ENCODE assay signal across 25 cellular contexts in genomic region chr3:170437696-170438407, GRCh38. TPM values are rescaled to one million over a fixed set of nuclear protein-coding genes. Genes with fewer than 3 reads are reported as not detected.
DNase-seq lines count a peak whose midpoint lies in the region; ATAC-seq, FAIRE-seq and TF ChIP-seq lines count a peak whose summit lies in the region.
"Had no signal": no experiment of that assay in that cellular context is flagged by ENCODE, and none has a peak within 500 bp of the region (broad histone marks: within the 10 kb centered on the region; RNA-seq: fewer than 3 reads in every experiment).

No MANE protein-coding gene starts in this region.

- H2AK5ac ChIP-seq in IMR-90 (ENCODE audit: low read depth, low read length): no peak overlapping the region
- H2AK5ac ChIP-seq in H1 (ENCODE audit: low read depth, low read length): no peak overlapping the region

- POLR2A ChIA-PET in IMR-90 (lab: Charles Lee; ENCODE audit: unreplicated experiment) (no interaction called here), H1 (lab: Charles Lee; ENCODE audit: partially characterized antibody) (no interaction called here)

- H4K8ac ChIP-seq in IMR-90 (ENCODE audit: low read depth in 2 of 2, low read length in 2 of 2) (no peak overlapping the region; a peak in 1 of 4 replicates), H1 (ENCODE audit: extremely low read depth, insufficient read depth, low read length) (no peak overlapping the region)

- CTCF ChIA-PET in IMR-90 (lab: Yijun Ruan, JAX) (interaction anchor here (1.0 kb wide), 1 partner anchor 24 kb away, joined by 5 read pairs; no protein-coding TSS in a partner anchor), H1 (lab: Charles Lee; ENCODE audit: partially characterized antibody) (interaction anchor here (0.9 to 3.1 kb wide), 10 partner anchors 10 to 373 kb away, joined by 3 to 17 read pairs (median 3); no protein-coding TSS in a partner anchor)

- H4K5ac ChIP-seq in IMR-90 (ENCODE audit: low read depth, low read length) (no peak overlapping the region), H1 (ENCODE audit: insufficient read length, low read depth, low read length) (no peak overlapping the region)

- 97% methylated on average over 5 of the region's 10 CpGs; no CpG with 5 or more reads in 1 of the 2 experiments for WGBS in IMR-90 (ENCODE audit: extremely low coverage in 2 of 2, insufficient read length in 1 of 2), 2 experiments
- 79% methylated on average over 10 of the region's 10 CpGs; no CpG with 5 or more reads in 1 of the 2 experiments for WGBS in H1 (ENCODE audit: extremely low coverage in 1 of 2, insufficient coverage in 1 of 2, insufficient read length in 1 of 2, insufficient replicate concordance in 2 of 2, low coverage in 1 of 2, low lambda C conversion rate in 2 of 2, missing lambda C conversion rate in 1 of 2), 2 experiments

- H3K4ac ChIP-seq in IMR-90 (ENCODE audit: low read depth, low read length): no peak overlapping the region
- no peak overlapping the region for H3K4ac ChIP-seq in H1 (replicated peaks; ENCODE audit: insufficient read length, low read depth, low read length)

- no peak overlapping the region for H2BK5ac ChIP-seq in IMR-90 (ENCODE audit: low read depth, low read length, poor library complexity, severe bottlenecking)
- 0 out of 2 replicates have a peak overlapping the region, but pooled peaks have one; percentile 20 for H2BK5ac ChIP-seq in H1 (ENCODE audit: low read depth, low read length)

- H3K4me3 ChIP-seq in IMR-90 (ENCODE audit: insufficient read depth, low read depth, low read length) (no peak overlapping the region), H1 (ENCODE audit: extremely low read depth in 1 of 4, insufficient read depth in 2 of 4, low read depth in 3 of 4, low read length in 4 of 4) (no peak overlapping the region)
- H3K4me3 ChIP-seq: breast epithelium, colonic mucosa, left lung, pancreas, right lobe of liver, transverse colon had no signal

- H2BK120ac ChIP-seq in IMR-90 (ENCODE audit: low read depth, low read length): no peak overlapping the region
- H2BK120ac ChIP-seq in H1 (replicated peaks; ENCODE audit: low read depth, low read length): no peak overlapping the region

- H3K14ac ChIP-seq in IMR-90 (replicated peaks; ENCODE audit: low read depth, low read length) (no peak overlapping the region), H1 (ENCODE audit: insufficient read length) (no peak overlapping the region)

- no peak overlapping the region for H2AK9ac ChIP-seq in IMR-90 (replicated peaks; ENCODE audit: low read depth, low read length, poor library complexity)

- dilution Hi-C loops in IMR-90 (cut with HindIII; ENCODE audit: low sequenced_read_pairs, unreplicated experiment): no loop called here

- ATAC-seq in IMR-90 (ENCODE audit: low read depth) (no peak), HG03025 (IDR thresholded peaks at IDR 0.05; ENCODE audit: low FRiP score, unreplicated experiment) (no peak)
- ATAC-seq: activated CD8-positive, alpha-beta memory T cell treated with anti-CD3 and anti-CD28 coated beads, Interleukin-2, amount 10 ng/mL, durations not matched to agents 7 days and 5 days; left lung; natural killer cell treated with Interleukin-12 subunit alpha and Interleukin-12 subunit beta and Interleukin-15 and Interleukin-18, amount 100 ng/mL, for 72 hours had no signal

- no peaks in the 10 kb centered on the region for H3K79me2 ChIP-seq in H1 (ENCODE audit: control insufficient read depth in 1 of 2, insufficient read depth in 2 of 2, low read length in 2 of 2)

- DNase-seq in IMR-90: no peak
- DNase-seq in H1 (ENCODE audit: low read depth in 1 of 2, low spot score in 2 of 2): peak in 1 of 2 experiments; percentile 33
- DNase-seq in medulla oblongata (ENCODE audit: extremely low spot score): peak; percentile 44
- DNase-seq in SKM-1 (lab: John Stamatoyannopoulos, UW; ENCODE audit: unreplicated experiment): no peak
- no peak for DNase-seq in HPDE6-E6E7 (ENCODE audit: extremely low spot score)
- DNase-seq: activated CD4-positive, alpha-beta T cell treated with anti-CD3 and anti-CD28 coated beads, Interleukin-2, amount 50 U/mL, for 1 hour; activated CD8-positive, alpha-beta memory T cell treated with anti-CD3 and anti-CD28 coated beads, Interleukin-2, amount 10 ng/mL, durations not matched to agents 7 days and 5 days; activated naive CD4-positive, alpha-beta T cell treated with anti-CD3 and anti-CD28 coated beads for 36 hours; CD4-positive, alpha-beta T cell; colonic mucosa; DMS 273 treated with DMSO at 0.1 percent for 48 hours; Kasumi-1; left lung; NCI-H1048; NCI-H187; NCI-H748 treated with DMSO at 0.1 percent for 48 hours; pancreas; right lobe of liver; stimulated activated CD4-positive, alpha-beta T cell treated with anti-CD3 and anti-CD28 coated beads, Interleukin-15, amount 100 ng/mL, for 24 hours; transverse colon had no signal

- intact Hi-C loops in IMR-90 (cut with micrococcal nuclease): no loop called here

- no peak for TF ChIP-seq EP300 in H1 (IDR thresholded peaks at IDR 0.05; ENCODE audit: borderline replicate concordance in 1 of 2, low read depth in 2 of 2, low read length in 2 of 2)

- no peak overlapping the region for H3K23ac ChIP-seq in IMR-90 (ENCODE audit: low read depth, low read length)
- no peak overlapping the region for H3K23ac ChIP-seq in H1 (ENCODE audit: insufficient read length)

- no peak overlapping the region for H2BK12ac ChIP-seq in H1 (ENCODE audit: low read depth, low read length)

- H2AFZ ChIP-seq in IMR-90 (replicated peaks; ENCODE audit: low read length, poor library complexity) (peak overlapping the region; percentile 13), H1 (ENCODE audit: low read length) (peak overlapping the region; percentile 62)

- H3K27ac ChIP-seq in IMR-90 (ENCODE audit: insufficient read depth, low read length) (no peak overlapping the region), H1 (ENCODE audit: low read depth, low read length) (0 out of 2 replicates have a peak overlapping the region, but pooled peaks have one; percentile 0), temporal lobe (ENCODE audit: low read depth, low read length) (peak overlapping the region; percentile 88)
- H3K27ac ChIP-seq: breast epithelium, colonic mucosa, left lung, pancreas, right lobe of liver, transverse colon, VCaP had no signal

- H3K4me2 ChIP-seq in IMR-90 (ENCODE audit: low read depth, low read length): no peak overlapping the region
- no peak overlapping the region for H3K4me2 ChIP-seq in H1 (ENCODE audit: insufficient read depth in 1 of 2, low read depth in 2 of 2, low read length in 2 of 2)

- H4K20me1 ChIP-seq in IMR-90 (ENCODE audit: insufficient read depth, low read length) (peaks cover 5% of the 10 kb centered on the region; the same call in 1 of the 2 replicates), H1 (replicated peaks in 1 of 2; ENCODE audit: control insufficient read depth in 1 of 2, insufficient read depth in 2 of 2, low read length in 2 of 2) (no peaks in the 10 kb centered on the region)

- H3K9me3 ChIP-seq in IMR-90 (ENCODE audit: control insufficient read depth, insufficient read depth, low read length) (no peaks in the 10 kb centered on the region), H1 (ENCODE audit: insufficient read depth in 2 of 2, low read depth in 1 of 2, low read length in 1 of 2) (no peaks in the 10 kb centered on the region)
- H3K9me3 ChIP-seq: breast epithelium, colonic mucosa, left lung, pancreas, right lobe of liver, transverse colon had no signal

- peaks cover 6% of the 10 kb centered on the region; the same call in 1 of the 2 replicates for H3K4me1 ChIP-seq in IMR-90 (ENCODE audit: control insufficient read depth, insufficient read depth, low read length)
- no peaks in the 10 kb centered on the region; a peak in 1 of 7 replicates for H3K4me1 ChIP-seq in H1 (replicated peaks in 1 of 4; ENCODE audit: control insufficient read depth in 3 of 4, insufficient read depth in 4 of 4, low read length in 3 of 4)
- H3K4me1 ChIP-seq: breast epithelium, colonic mucosa, left lung, pancreas, right lobe of liver, transverse colon had no signal

- no peak overlapping the region for H4K91ac ChIP-seq in IMR-90 (ENCODE audit: insufficient read depth, low read depth, low read length)
- no peak overlapping the region for H4K91ac ChIP-seq in H1 (replicated peaks; ENCODE audit: insufficient read length, low read length)

- no peaks in the 10 kb centered on the region for H3K23me2 ChIP-seq in H1 (ENCODE audit: low read depth, low read length)

- H3K27me3 ChIP-seq in IMR-90 (ENCODE audit: control insufficient read depth, insufficient read depth, low read length): no peaks in the 10 kb centered on the region
- H3K27me3 ChIP-seq in H1 (replicated peaks in 1 of 4; ENCODE audit: control insufficient read depth in 3 of 4, extremely low read depth in 1 of 4, insufficient read depth in 3 of 4, low read length in 3 of 4): no peaks in the 10 kb centered on the region
- H3K27me3 ChIP-seq: breast epithelium, colonic mucosa, left lung, pancreas, right lobe of liver, transverse colon had no signal

- TF ChIP-seq RAD21 in IMR-90 (IDR thresholded peaks at IDR 0.05; ENCODE audit: low read length): no peak
- TF ChIP-seq RAD21 in H1 (IDR thresholded peaks at IDR 0.05 in 1 of 2, conservative IDR thresholded peaks at IDR 0.05 in 1 of 2; ENCODE audit: low read depth in 2 of 2, low read length in 2 of 2): no peak

- H3K36me3 ChIP-seq in IMR-90 (ENCODE audit: control insufficient read depth, insufficient read depth, low read length) (peaks cover 35% of the 10 kb centered on the region), H1 (ENCODE audit: control insufficient read depth in 2 of 4, insufficient read depth in 4 of 4, low read length in 3 of 4) (no peaks in the 10 kb centered on the region)
- H3K36me3 ChIP-seq: breast epithelium, colonic mucosa, left lung, pancreas, right lobe of liver, transverse colon had no signal

- no TSS peak for BruUV-seq in IMR-90 (replicated peaks; lab: Mats Ljungman, UMichigan)

- H3K9ac ChIP-seq in IMR-90 (ENCODE audit: low read depth, low read length) (no peak overlapping the region), H1 (replicated peaks in 1 of 4; ENCODE audit: extremely low read depth in 1 of 4, low read depth in 3 of 4, low read length in 3 of 4) (no peak overlapping the region)

- TF ChIP-seq POLR2A in IMR-90 (IDR thresholded peaks at IDR 0.05; ENCODE audit: low read depth, low read length): no peak
- no peak for TF ChIP-seq POLR2A in H1 (IDR thresholded peaks at IDR 0.05; ENCODE audit: control extremely low read depth in 1 of 2, low read depth in 2 of 2, low read length in 2 of 2)

- H2BK15ac ChIP-seq in IMR-90 (ENCODE audit: low read depth, low read length) (no peak overlapping the region), H1 (ENCODE audit: low read length) (no peak overlapping the region)

- H3K9me1 ChIP-seq in IMR-90 (ENCODE audit: insufficient read depth, low read length): peaks cover 14% of the 10 kb centered on the region

- H3K18ac ChIP-seq in IMR-90 (ENCODE audit: low read depth, low read length) (no peak overlapping the region; the same call in 1 of the 2 replicates), H1 (ENCODE audit: extremely low read depth, low read length) (no peak overlapping the region)

- no peak for TF ChIP-seq CTCF in IMR-90 (conservative IDR thresholded peaks at IDR 0.05; ENCODE audit: low read depth, low read length)
- peak in 1 of 3 experiments; percentile 6; a peak in 1 of 4 replicates for TF ChIP-seq CTCF in H1 (IDR thresholded peaks at IDR 0.05; ENCODE audit: control extremely low read depth in 1 of 3, insufficient read depth in 1 of 3, low read depth in 1 of 3, low read length in 3 of 3)

- no peak overlapping the region for H3K56ac ChIP-seq in IMR-90 (ENCODE audit: extremely low read depth, insufficient read depth, low read length)
- no peak overlapping the region for H3K56ac ChIP-seq in H1 (replicated peaks; ENCODE audit: insufficient read length, low read depth, low read length)

- H3K79me1 ChIP-seq in IMR-90 (ENCODE audit: low read depth in 1 of 2, low read length in 2 of 2) (peaks cover 0 to 15% of the 10 kb centered on the region in 2 experiments; a peak in 1 of 4 replicates), H1 (ENCODE audit: low read depth, low read length) (no peaks in the 10 kb centered on the region)

- H2BK20ac ChIP-seq in IMR-90 (ENCODE audit: low read depth, low read length) (no peak overlapping the region), H1 (ENCODE audit: low read length) (no peak overlapping the region)

- FAIRE-seq in H1 (lab: Jason Lieb, UNC): no peak
- FAIRE-seq: pancreas had no signal

- in situ Hi-C loops in IMR-90 (cut with MboI; ENCODE audit: low sequenced_read_pairs): no loop called here

RNA-seq across cellular contexts. Expression of gene CLDN11, which starts 19.2 kb away (rescaled TPM):
- total RNA-seq in IMR-90 (2012; rRNA removed) (245 and 329 TPM in 2 replicates), temporal lobe (14.5 TPM)
- polyA plus RNA-seq in IMR-90 (2012; rRNA removed) (307 and 318 TPM in 2 replicates), H1 (2011; rRNA removed) (4.8 and 8.1 TPM in 2 replicates)
- polyA plus RNA-seq in IMR-90 (2012; cell fraction: cytosol; rRNA removed): 365 and 454 TPM in 2 replicates
- 223 and 373 TPM in 2 replicates for polyA plus RNA-seq in IMR-90 (2012; cell fraction: nucleus; rRNA removed; ENCODE audit: low replicate concordance)
- total RNA-seq in H1 (2021; fragmentation: NEBNext Ultra II Directional; extraction: Animal tissue kit (Norgen Biotek cat#: 25700)): 10.5 and 12.5 TPM in 2 replicates
- polyA plus RNA-seq in H1 (2011; cell fraction: cytosol; rRNA removed): 5.9 TPM
- 4.8 TPM for polyA plus RNA-seq in H1 (2011; cell fraction: nucleus; rRNA removed)
- polyA plus RNA-seq in H1 (2012, experiment 1 of 2): 3.9 to 4.6 TPM (median 4.3 TPM) in 4 replicates
- polyA plus RNA-seq in H1 (2012, experiment 2 of 2): 4.2 TPM
- polyA plus RNA-seq in H1 (2013, experiment 1 of 2): 7.2 TPM
- 8.0 TPM for polyA plus RNA-seq in H1 (2013, experiment 2 of 2)
- polyA minus RNA-seq in H1 (2011; rRNA and poly(A)+ RNA removed): 6.2 and 6.8 TPM in 2 replicates
- 9.5 TPM for polyA minus RNA-seq in H1 (2011; cell fraction: cytosol; rRNA and poly(A)+ RNA removed)
- 4.2 TPM for polyA minus RNA-seq in H1 (2011; cell fraction: nucleus; rRNA and poly(A)+ RNA removed)
- total RNA-seq: activated naive CD4-positive, alpha-beta T cell treated with anti-CD3 and anti-CD28 coated beads for 36 hours; CD4-positive, alpha-beta T cell had no signal

Comparison
In these comparisons a context has a peak if more than half of its experiments do, and no peak if none do; other contexts are left out.
1. RNA of gene CLDN11, which starts 19.2 kb away (total RNA-seq): 245 to 329 TPM in IMR-90; 14.5 TPM in temporal lobe (single experiment) and 10.5 to 12.5 TPM in H1; every median in the first group is over 10 times any median in the second.